Comparison of ENCODE assay signal across 25 cellular contexts in the genomic region with DNA sequence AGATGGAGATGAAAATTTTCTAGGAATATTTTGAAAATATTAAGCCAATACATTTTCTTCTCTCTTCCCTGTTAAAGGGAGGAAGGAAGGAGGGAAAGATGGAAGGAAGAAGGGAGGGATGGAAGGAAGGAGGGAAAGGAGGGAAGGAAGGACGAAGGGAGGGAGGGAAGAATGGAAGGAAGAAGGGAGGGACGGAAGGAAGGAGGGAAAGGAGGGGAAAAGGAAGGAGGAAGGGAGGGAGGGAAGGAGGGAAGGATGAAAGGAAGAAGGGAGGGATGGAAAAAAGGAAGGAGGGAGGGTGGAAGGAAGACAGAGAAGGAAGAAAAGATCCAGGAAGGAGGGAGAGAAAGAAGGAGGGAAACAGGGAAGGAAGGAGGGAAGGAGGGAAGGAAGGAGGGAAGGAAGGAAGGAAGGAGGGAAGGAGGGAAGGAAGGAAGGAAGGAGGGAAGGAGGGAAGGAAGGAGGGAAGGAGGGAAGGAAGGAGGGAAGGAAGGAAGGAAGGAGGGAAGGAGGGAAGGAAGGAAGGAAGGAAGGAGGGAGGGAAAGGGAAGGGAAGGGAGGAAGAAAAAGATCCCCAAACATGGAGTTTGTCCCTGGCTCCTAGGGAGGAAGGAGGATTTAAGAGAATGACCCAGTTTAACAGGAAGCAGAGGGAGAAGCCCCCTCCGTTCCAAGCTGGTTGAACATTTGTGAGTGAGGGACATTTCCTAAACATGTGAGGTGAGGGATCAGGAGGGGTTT.
"Had no signal": no experiment of that assay in that cellular context is flagged by ENCODE, and none has a peak within 500 bp of the region (broad histone marks: within the 10 kb centered on the region; RNA-seq: fewer than 3 reads in every experiment).

No MANE protein-coding gene starts in this region.

- H3K9me3 ChIP-seq: left lung, neutrophil, stomach, suprapubic skin, tibial artery had no signal

- H3K4me1 ChIP-seq: foreskin keratinocyte, left lung had no signal

- H3K36me3 ChIP-seq: brain microvascular endothelial cell, heart right ventricle, left lung, neutrophil, stomach, suprapubic skin, tibial artery had no signal

- H3K4me3 ChIP-seq: heart right ventricle, left lung, lung, smooth muscle cell, stomach, suprapubic skin, tibial artery had no signal

- H3K27ac ChIP-seq: brain microvascular endothelial cell, foreskin keratinocyte, left lung, neutrophil, tibial artery had no signal

- H3K27me3 ChIP-seq: heart right ventricle, left lung, neutrophil, stomach, suprapubic skin, tibial artery had no signal

- DNase-seq: activated CD4-positive, alpha-beta T cell treated with anti-CD3 and anti-CD28 coated beads, Interleukin-2, amount 50 U/mL, for 1 hour; activated CD8-positive, alpha-beta T cell treated with anti-CD3 and anti-CD28 coated beads for 36 hours; activated gamma-delta T cell treated with Interleukin-2 at 50 U/mL for 16 hours; activated naive CD4-positive, alpha-beta T cell treated with anti-CD3 and anti-CD28 coated beads, Interleukin-2, amount 50 U/mL, for 16 hours; activated T-cell treated with anti-CD3 and anti-CD28 coated beads, Interleukin-2, amount 50 U/mL, for 4 hours; amniotic stem cell; brain microvascular endothelial cell; caudate nucleus; cortex of kidney; effector memory CD8-positive, alpha-beta T cell; erythroblast; foreskin keratinocyte; heart right ventricle; left lung; natural killer cell; stimulated activated CD4-positive, alpha-beta T cell treated with anti-CD3 and anti-CD28 coated beads, Interleukin-2, amount 100 ng/mL, for 24 hours; stimulated activated naive B cell treated with anti-CD40 and anti-IgM and Interleukin-4, amounts not matched to agents 10 μg/mL and 1 μg/mL and 100 μg/mL, for 72 hours; stomach; T-helper 9 cell; tibial artery had no signal

- ATAC-seq: activated T-cell treated with anti-CD3 and anti-CD28 coated beads, Interleukin-2, amount 50 U/mL, for 4 hours; activated T-helper 17 cell treated with anti-CD3 and anti-CD28 coated beads, Interleukin-2, amount 50 U/mL, for 72 hours; effector memory CD8-positive, alpha-beta T cell; heart right ventricle; left lung; natural killer cell had no signal
